ENCODE assay signal across 20 cellular contexts in genomic region chr17:62038248-62038647, GRCh38.
"Had no signal": no experiment of that assay in that cellular context is flagged by ENCODE, and none has a peak within 500 bp of the region (broad histone marks: within the 10 kb centered on the region; RNA-seq: fewer than 3 reads in every experiment).

No MANE protein-coding gene starts in this region.

- ATAC-seq: activated T-cell treated with anti-CD3 and anti-CD28 coated beads, Interleukin-2, amount 50 U/mL, for 72 hours had no signal

- H3K36me3 ChIP-seq: breast epithelium had no signal

- DNase-seq: activated B cell treated with CpG ODN at 0.5 μM for 24 hours; activated CD4-positive, alpha-beta memory T cell treated with anti-CD3 and anti-CD28 coated beads for 36 hours; activated CD4-positive, alpha-beta T cell treated with anti-CD3 and anti-CD28 coated beads for 1 hour; activated CD4-positive, alpha-beta T cell treated with anti-CD3 and anti-CD28 coated beads, Interleukin-2, amount 10 ng/mL, durations not matched to agents 7 days and 5 days; activated CD8-positive, alpha-beta memory T cell treated with anti-CD3 and anti-CD28 coated beads, Interleukin-2, amount 50 U/mL, for 4 hours; activated naive CD4-positive, alpha-beta T cell; activated T-cell treated with anti-CD3 and anti-CD28 coated beads, Interleukin-2, amount 50 U/mL, for 72 hours; aorta; caudate nucleus; Kasumi-1; KBM-7; NCI-H1105 treated with DMSO at 0.1 percent for 48 hours; NCI-H1436 treated with DMSO at 0.1 percent for 48 hours; NCI-H187; NCI-H2081 treated with DMSO at 0.1 percent for 48 hours; NCI-H446; NCI-H524; Peyer's patch; SHP77 treated with DMSO at 0.1 percent for 48 hours had no signal

- H3K9me3 ChIP-seq: breast epithelium, Peyer's patch had no signal

- H3K27me3 ChIP-seq: breast epithelium, Peyer's patch had no signal

- H3K4me3 ChIP-seq: breast epithelium, Peyer's patch had no signal

- H3K4me1 ChIP-seq: breast epithelium, Peyer's patch had no signal

- H3K27ac ChIP-seq: breast epithelium, Peyer's patch had no signal
